Comparison of ENCODE assay signal across 1 cellular context in the genomic region with DNA sequence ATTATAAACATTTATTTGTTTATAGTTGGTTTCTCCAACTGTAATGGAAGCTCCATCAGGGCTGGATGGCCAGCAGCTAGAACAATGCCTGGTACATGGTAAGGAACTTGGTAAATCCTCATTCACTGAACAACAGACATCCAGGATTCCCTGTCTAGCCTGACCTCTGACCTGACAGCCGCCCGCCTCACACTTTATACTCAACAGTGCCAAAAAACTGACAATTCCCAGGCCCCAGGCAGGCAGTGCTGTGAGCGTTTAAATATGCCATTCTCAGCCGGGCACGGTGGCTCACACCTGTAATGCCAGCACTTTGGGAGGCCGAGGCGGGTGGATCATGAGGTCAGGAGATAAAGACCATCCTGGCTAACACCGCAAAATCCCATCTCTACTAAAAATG.
TF ChIP-seq lines count a peak whose summit lies in the region.

No MANE protein-coding gene starts in this region.

TF ChIP-seq in liver, 16 proteins besides CTCF, POLR2A, EP300 and RAD21 (continued from another document):
- TF ChIP-seq, protein P1, sequence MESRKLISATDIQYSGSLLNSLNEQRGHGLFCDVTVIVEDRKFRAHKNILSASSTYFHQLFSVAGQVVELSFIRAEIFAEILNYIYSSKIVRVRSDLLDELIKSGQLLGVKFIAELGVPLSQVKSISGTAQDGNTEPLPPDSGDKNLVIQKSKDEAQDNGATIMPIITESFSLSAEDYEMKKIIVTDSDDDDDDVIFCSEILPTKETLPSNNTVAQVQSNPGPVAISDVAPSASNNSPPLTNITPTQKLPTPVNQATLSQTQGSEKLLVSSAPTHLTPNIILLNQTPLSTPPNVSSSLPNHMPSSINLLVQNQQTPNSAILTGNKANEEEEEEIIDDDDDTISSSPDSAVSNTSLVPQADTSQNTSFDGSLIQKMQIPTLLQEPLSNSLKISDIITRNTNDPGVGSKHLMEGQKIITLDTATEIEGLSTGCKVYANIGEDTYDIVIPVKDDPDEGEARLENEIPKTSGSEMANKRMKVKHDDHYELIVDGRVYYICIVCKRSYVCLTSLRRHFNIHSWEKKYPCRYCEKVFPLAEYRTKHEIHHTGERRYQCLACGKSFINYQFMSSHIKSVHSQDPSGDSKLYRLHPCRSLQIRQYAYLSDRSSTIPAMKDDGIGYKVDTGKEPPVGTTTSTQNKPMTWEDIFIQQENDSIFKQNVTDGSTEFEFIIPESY (IDR thresholded peaks at IDR 0.05), result no peak
- TF ChIP-seq, protein P2, sequence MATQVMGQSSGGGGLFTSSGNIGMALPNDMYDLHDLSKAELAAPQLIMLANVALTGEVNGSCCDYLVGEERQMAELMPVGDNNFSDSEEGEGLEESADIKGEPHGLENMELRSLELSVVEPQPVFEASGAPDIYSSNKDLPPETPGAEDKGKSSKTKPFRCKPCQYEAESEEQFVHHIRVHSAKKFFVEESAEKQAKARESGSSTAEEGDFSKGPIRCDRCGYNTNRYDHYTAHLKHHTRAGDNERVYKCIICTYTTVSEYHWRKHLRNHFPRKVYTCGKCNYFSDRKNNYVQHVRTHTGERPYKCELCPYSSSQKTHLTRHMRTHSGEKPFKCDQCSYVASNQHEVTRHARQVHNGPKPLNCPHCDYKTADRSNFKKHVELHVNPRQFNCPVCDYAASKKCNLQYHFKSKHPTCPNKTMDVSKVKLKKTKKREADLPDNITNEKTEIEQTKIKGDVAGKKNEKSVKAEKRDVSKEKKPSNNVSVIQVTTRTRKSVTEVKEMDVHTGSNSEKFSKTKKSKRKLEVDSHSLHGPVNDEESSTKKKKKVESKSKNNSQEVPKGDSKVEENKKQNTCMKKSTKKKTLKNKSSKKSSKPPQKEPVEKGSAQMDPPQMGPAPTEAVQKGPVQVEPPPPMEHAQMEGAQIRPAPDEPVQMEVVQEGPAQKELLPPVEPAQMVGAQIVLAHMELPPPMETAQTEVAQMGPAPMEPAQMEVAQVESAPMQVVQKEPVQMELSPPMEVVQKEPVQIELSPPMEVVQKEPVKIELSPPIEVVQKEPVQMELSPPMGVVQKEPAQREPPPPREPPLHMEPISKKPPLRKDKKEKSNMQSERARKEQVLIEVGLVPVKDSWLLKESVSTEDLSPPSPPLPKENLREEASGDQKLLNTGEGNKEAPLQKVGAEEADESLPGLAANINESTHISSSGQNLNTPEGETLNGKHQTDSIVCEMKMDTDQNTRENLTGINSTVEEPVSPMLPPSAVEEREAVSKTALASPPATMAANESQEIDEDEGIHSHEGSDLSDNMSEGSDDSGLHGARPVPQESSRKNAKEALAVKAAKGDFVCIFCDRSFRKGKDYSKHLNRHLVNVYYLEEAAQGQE (IDR thresholded peaks at IDR 0.05), result no peak
- no peak for TF ChIP-seq YY1 (IDR thresholded peaks at IDR 0.05)
